Comparison of ENCODE assay signal across 13 cellular contexts in the genomic region with DNA sequence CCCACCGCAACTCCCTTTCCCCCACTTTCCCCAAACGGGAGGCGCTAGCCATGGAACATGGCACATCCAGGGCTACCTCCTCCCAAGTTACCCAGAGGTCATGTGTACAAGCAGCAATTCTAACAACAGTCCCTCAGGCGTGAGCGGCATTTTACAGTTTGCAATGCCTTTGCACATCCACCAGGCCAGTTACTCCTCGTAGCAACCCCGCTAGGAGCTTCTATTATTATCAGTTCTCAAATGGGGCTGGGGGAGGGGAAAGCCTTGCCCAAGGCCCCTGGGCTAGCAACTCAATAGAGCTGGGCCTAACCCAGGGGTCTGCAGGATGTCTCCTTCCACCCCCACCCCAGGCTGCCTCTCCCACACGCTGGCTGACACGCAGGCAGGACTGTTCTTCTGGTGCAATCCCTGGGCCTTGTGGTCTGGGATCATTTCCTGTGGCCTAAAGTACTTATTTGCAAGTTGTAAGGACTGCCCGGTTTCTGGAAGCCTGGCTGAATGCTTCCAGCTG. TPM values are rescaled to one million over a fixed set of nuclear protein-coding genes. Genes with fewer than 3 reads are reported as not detected.
DNase-seq lines count a peak whose midpoint lies in the region; ATAC-seq and TF ChIP-seq lines count a peak whose summit lies in the region.
"Had no signal": no experiment of that assay in that cellular context is flagged by ENCODE, and none has a peak within 500 bp of the region (broad histone marks: within the 10 kb centered on the region; RNA-seq: fewer than 3 reads in every experiment).

No MANE protein-coding gene starts in this region.

- no peak overlapping the region for H3K9ac ChIP-seq in BLaER1 treated with 17β-estradiol and CSF1 and Interleukin-3, amounts not matched to agents 10 nM and 100 nM

- ATAC-seq in HG02678 (IDR thresholded peaks at IDR 0.05; ENCODE audit: unreplicated experiment) (no peak), GM21529 (IDR thresholded peaks at IDR 0.05; ENCODE audit: unreplicated experiment) (no peak), HG03342 (IDR thresholded peaks at IDR 0.05; ENCODE audit: unreplicated experiment) (no peak)
- ATAC-seq in activated T-cell treated with anti-CD3 and anti-CD28 coated beads, Interleukin-2, amount 50 U/mL, for 4 hours = no peak
- ATAC-seq: effector memory CD8-positive, alpha-beta T cell had no signal

- H3K9me3 Mint-ChIP-seq in progenitor cell of endocrine pancreas (ENCODE audit: low read depth) = no peaks in the 10 kb centered on the region
- no peaks in the 10 kb centered on the region for H3K9me3 Mint-ChIP-seq in activated T-cell treated with anti-CD3 and anti-CD28 coated beads, Interleukin-2, amount 50 U/mL, for 4 hours
- H3K9me3 Mint-ChIP-seq: effector memory CD8-positive, alpha-beta T cell; stimulated activated naive CD8-positive, alpha-beta T cell treated with anti-CD3 and anti-CD28 coated beads, Interleukin-15, Interleukin-2, amounts not matched to agents 100 ng/mL and 50 ng/mL, for 24 hours had no signal

- H3K4me3 Mint-ChIP-seq in progenitor cell of endocrine pancreas (ENCODE audit: low read depth) = peak overlapping the region; percentile 55
- H3K4me3 Mint-ChIP-seq in activated T-cell treated with anti-CD3 and anti-CD28 coated beads, Interleukin-2, amount 50 U/mL, for 4 hours = no peak overlapping the region
- H3K4me3 Mint-ChIP-seq: effector memory CD8-positive, alpha-beta T cell; stimulated activated naive CD8-positive, alpha-beta T cell treated with anti-CD3 and anti-CD28 coated beads, Interleukin-15, Interleukin-2, amounts not matched to agents 100 ng/mL and 50 ng/mL, for 24 hours had no signal

- H3K4me1 Mint-ChIP-seq in progenitor cell of endocrine pancreas (ENCODE audit: low read depth) = peaks cover 3% of the 10 kb centered on the region
- H3K4me1 Mint-ChIP-seq in activated T-cell treated with anti-CD3 and anti-CD28 coated beads, Interleukin-2, amount 50 U/mL, for 4 hours (ENCODE audit: low read depth) = no peaks in the 10 kb centered on the region

- peaks cover 66 to 98% (median 95%) of the 10 kb centered on the region in 11 experiments for H3K27me3 ChIP-seq in BLaER1 treated with 17β-estradiol and CSF1 and Interleukin-3, amounts not matched to agents 10 nM and 100 nM
- H3K27me3 ChIP-seq in adrenal gland = peaks cover 11% of the 10 kb centered on the region
- no peaks in the 10 kb centered on the region for H3K27me3 ChIP-seq in left ventricle myocardium inferior (ENCODE audit: low read depth)
- H3K27me3 ChIP-seq: SJSA1 had no signal

- peak overlapping the region; percentile 32 to 55 (median 46); a peak in 21 of 22 replicates for H3K4me2 ChIP-seq in BLaER1 treated with 17β-estradiol and CSF1 and Interleukin-3, amounts not matched to agents 10 nM and 100 nM

- no peak for TF ChIP-seq POLR2A in adrenal gland (IDR thresholded peaks at IDR 0.05)

- no peak overlapping the region for H3K27ac ChIP-seq in BLaER1 treated with 17β-estradiol and CSF1 and Interleukin-3, amounts not matched to agents 10 nM and 100 nM
- H3K27ac ChIP-seq in adrenal gland (peak overlapping the region in 3 of 5 donors; percentile 22 to 79 (median 71)), left ventricle myocardium inferior (replicated peaks) (peak overlapping the region; percentile 73)
- H3K27ac ChIP-seq: SJSA1 had no signal

- H3K36me3 Mint-ChIP-seq in progenitor cell of endocrine pancreas (ENCODE audit: insufficient read depth) = no peaks in the 10 kb centered on the region
- no peaks in the 10 kb centered on the region for H3K36me3 Mint-ChIP-seq in activated T-cell treated with anti-CD3 and anti-CD28 coated beads, Interleukin-2, amount 50 U/mL, for 4 hours (ENCODE audit: insufficient read depth)
- H3K36me3 Mint-ChIP-seq: CD14-positive monocyte had no signal

- H4K20me1 ChIP-seq in BLaER1 treated with 17β-estradiol and CSF1 and Interleukin-3, amounts not matched to agents 10 nM and 100 nM = peaks cover 0 to 9% (median 0%) of the 10 kb centered on the region in 11 experiments; a peak in 8 of 22 replicates

- TF ChIP-seq CTCF in adrenal gland (IDR thresholded peaks at IDR 0.05) (no peak), left ventricle myocardium inferior (IDR thresholded peaks at IDR 0.05; ENCODE audit: borderline replicate concordance) (no peak), progenitor cell of endocrine pancreas (IDR thresholded peaks at IDR 0.05; ENCODE audit: unreplicated experiment) (no peak)

- H3K9me3 ChIP-seq in BLaER1 treated with 17β-estradiol and CSF1 and Interleukin-3, amounts not matched to agents 10 nM and 100 nM (replicated peaks in 1 of 11) = no peaks in the 10 kb centered on the region
- H3K9me3 ChIP-seq in adrenal gland (replicated peaks in 1 of 3) = no peaks in the 10 kb centered on the region
- no peaks in the 10 kb centered on the region for H3K9me3 ChIP-seq in left ventricle myocardium inferior (replicated peaks)
- H3K9me3 ChIP-seq: prostate gland, SJSA1 had no signal

- H3K27me3 Mint-ChIP-seq in progenitor cell of endocrine pancreas = no peaks in the 10 kb centered on the region
- peaks cover 13% of the 10 kb centered on the region for H3K27me3 Mint-ChIP-seq in activated T-cell treated with anti-CD3 and anti-CD28 coated beads, Interleukin-2, amount 50 U/mL, for 4 hours (ENCODE audit: low read depth)
- H3K27me3 Mint-ChIP-seq: stimulated activated naive CD8-positive, alpha-beta T cell treated with anti-CD3 and anti-CD28 coated beads, Interleukin-15, Interleukin-2, amounts not matched to agents 100 ng/mL and 50 ng/mL, for 24 hours had no signal

- no peaks in the 10 kb centered on the region for H3K36me3 ChIP-seq in BLaER1 treated with 17β-estradiol and CSF1 and Interleukin-3, amounts not matched to agents 10 nM and 100 nM
- no peaks in the 10 kb centered on the region for H3K36me3 ChIP-seq in adrenal gland (replicated peaks in 1 of 2)
- no peaks in the 10 kb centered on the region for H3K36me3 ChIP-seq in left ventricle myocardium inferior
- H3K36me3 ChIP-seq: prostate gland, SJSA1 had no signal

- 43 to 62% (median 56%) methylated on average over 5 to 10 of the region's 10 CpGs for WGBS in adrenal gland, 4 donors

- DNase-seq in adrenal gland (peak in 5 of 7 donors; percentile 18 to 51 (median 27)), left ventricle myocardium inferior (no peak), progenitor cell of endocrine pancreas (ENCODE audit: low spot score, unreplicated experiment) (no peak)
- DNase-seq in activated T-cell treated with anti-CD3 and anti-CD28 coated beads, Interleukin-2, amount 50 U/mL, for 4 hours = no peak
- DNase-seq: effector memory CD8-positive, alpha-beta T cell had no signal

- H3K4me1 ChIP-seq in BLaER1 treated with 17β-estradiol and CSF1 and Interleukin-3, amounts not matched to agents 10 nM and 100 nM = peaks cover 0 to 14% (median 8%) of the 10 kb centered on the region in 10 experiments; a peak in 15 of 20 replicates
- H3K4me1 ChIP-seq in adrenal gland (replicated peaks in 1 of 2) (no peaks in the 10 kb centered on the region), left ventricle myocardium inferior (peaks cover 6% of the 10 kb centered on the region)
- H3K4me1 ChIP-seq: prostate gland, SJSA1 had no signal

- no peak overlapping the region for H3K4me3 ChIP-seq in BLaER1 treated with 17β-estradiol and CSF1 and Interleukin-3, amounts not matched to agents 10 nM and 100 nM
- no peak overlapping the region for H3K4me3 ChIP-seq in adrenal gland
- H3K4me3 ChIP-seq in left ventricle myocardium inferior = peak overlapping the region; percentile 55
- H3K4me3 ChIP-seq: prostate gland, SJSA1 had no signal

- intact Hi-C loops in adrenal gland (cut with DNase I) (no loop called here), left ventricle myocardium inferior (cut with micrococcal nuclease) (no loop called here)

- peak overlapping the region; percentile 94 for H3K27ac Mint-ChIP-seq in progenitor cell of endocrine pancreas
- H3K27ac Mint-ChIP-seq: CD14-positive monocyte; effector memory CD8-positive, alpha-beta T cell; stimulated activated naive CD8-positive, alpha-beta T cell treated with anti-CD3 and anti-CD28 coated beads, Interleukin-15, Interleukin-2, amounts not matched to agents 100 ng/mL and 50 ng/mL, for 24 hours had no signal

RNA-seq across cellular contexts. Expression of a gene that starts 27.8 kb away (rescaled TPM):
- total RNA-seq in adrenal gland (10 to 100 TPM; 16.7 to 27.6 (median 23.4) TPM), left ventricle myocardium inferior (18.2 TPM), progenitor cell of endocrine pancreas (34.2 and 35.7 TPM in 2 replicates)
- 10 to 100 TPM in 1 of 3 donors, 1 to 10 TPM in 2; 4.7 to 46.1 (median 7.3) TPM for polyA plus RNA-seq in adrenal gland
- total RNA-seq in activated T-cell treated with anti-CD3 and anti-CD28 coated beads, Interleukin-2, amount 50 U/mL, for 4 hours = 10 to 100 TPM; 14.1 to 16.0 (median 14.9) TPM

Comparison
In these comparisons a context has a peak if more than half of its experiments do, and no peak if none do; other contexts are left out.
1. H3K27ac ChIP-seq: peak in adrenal gland (3 of 5) and left ventricle myocardium inferior (single experiment); none in BLaER1 treated with 17β-estradiol and CSF1 and Interleukin-3, amounts not matched to agents 10 nM and 100 nM (0 of 11).
2. DNase-seq: peak in adrenal gland (5 of 7); none in left ventricle myocardium inferior (single experiment), progenitor cell of endocrine pancreas (single experiment) and activated T-cell treated with anti-CD3 and anti-CD28 coated beads, Interleukin-2, amount 50 U/mL, for 4 hours (single experiment).